9 cellular contexts compared by ENCODE assay signal in genomic region chrX:3811331-3812311, GRCh38.
DNase-seq lines count a peak whose midpoint lies in the region; ATAC-seq, FAIRE-seq and TF ChIP-seq lines count a peak whose summit lies in the region.
"Had no signal": no experiment of that assay in that cellular context is flagged by ENCODE, and none has a peak within 500 bp of the region (broad histone marks: within the 10 kb centered on the region; RNA-seq: fewer than 3 reads in every experiment).

No MANE protein-coding gene starts in this region.

- TF ChIP-seq RAD21 in GM12878 (IDR thresholded peaks at IDR 0.05; ENCODE audit: insufficient read depth, low read depth, low read length): peak; percentile 90
- TF ChIP-seq RAD21 in liver (IDR thresholded peaks at IDR 0.05): peak in 1 of 2 donors; percentile 83

- BruUV-seq in GM12878 (replicated peaks; lab: Mats Ljungman, UMichigan): no TSS peak

- peaks cover 12% of the 10 kb centered on the region for H3K79me1 ChIP-seq in trophoblast cell (ENCODE audit: low read length)

- H3K4me3 ChIP-seq in AG10803 (ENCODE audit: low read length) (peak overlapping the region; percentile 17; the same call in 1 of the 2 replicates), GM12878 (no peak overlapping the region; the same call in 1 of the 2 replicates), liver (ENCODE audit: low read depth in 1 of 3, low read length in 3 of 3) (no peak overlapping the region), thyroid gland (replicated peaks in 1 of 3) (no peak overlapping the region), trophoblast cell (ENCODE audit: low read depth, low read length) (no peak overlapping the region)
- H3K4me3 ChIP-seq: skin epidermis had no signal

- no peak overlapping the region for H4K12ac ChIP-seq in trophoblast cell (ENCODE audit: low read depth, low read length)

- H3K36me3 ChIP-seq in GM12878 (ENCODE audit: control insufficient read depth in 2 of 2, insufficient read depth in 2 of 2, low read length in 1 of 2) (no peaks in the 10 kb centered on the region), liver (ENCODE audit: control insufficient read depth in 4 of 4, insufficient read depth in 3 of 4, low read depth in 1 of 4, low read length in 3 of 4) (no peaks in the 10 kb centered on the region), thyroid gland (no peaks in the 10 kb centered on the region), trophoblast cell (ENCODE audit: control insufficient read depth in 1 of 2, insufficient read depth in 2 of 2, low read length in 2 of 2) (no peaks in the 10 kb centered on the region)

- H3K4me1 ChIP-seq in GM12878 (ENCODE audit: control insufficient read depth, insufficient read depth, low read length) (peaks cover 24% of the 10 kb centered on the region), liver (ENCODE audit: control insufficient read depth in 4 of 4, insufficient read depth in 4 of 4, low read length in 3 of 4) (peaks cover 0 to 2% (median under 1%) of the 10 kb centered on the region in 4 donors), thyroid gland (peaks cover 5 to 13% of the 10 kb centered on the region in 2 donors), trophoblast cell (ENCODE audit: control insufficient read depth in 1 of 2, insufficient read depth in 2 of 2, low read length in 2 of 2) (no peaks in the 10 kb centered on the region)

- H2BK12ac ChIP-seq in trophoblast cell (ENCODE audit: low read length): no peak overlapping the region

- H2AK5ac ChIP-seq in trophoblast cell (ENCODE audit: low read length): no peak overlapping the region

- TF ChIP-seq CTCF in AG10803 (conservative IDR thresholded peaks at IDR 0.05; ENCODE audit: low read length) (peak; percentile 65), GM12878 (IDR thresholded peaks at IDR 0.05 in 2 of 3, conservative IDR thresholded peaks at IDR 0.05 in 1 of 3; ENCODE audit: control insufficient read depth in 2 of 3, extremely low read depth in 1 of 3, insufficient read depth in 1 of 3, low read depth in 3 of 3, low read length in 3 of 3) (peak; percentile 59 to 86 (median 75); a peak in 5 of 6 replicates), liver (IDR thresholded peaks at IDR 0.05; ENCODE audit: low read depth, low read length, missing input control) (peak; percentile 27), thyroid gland (IDR thresholded peaks at IDR 0.05) (peak in 4 of 6 experiments; percentile 54 to 68 (median 62))

- H3K9ac ChIP-seq in GM12878 (ENCODE audit: control insufficient read depth, insufficient read depth, low read length) (no peak overlapping the region), liver (ENCODE audit: low read depth in 1 of 2, low read length in 2 of 2) (no peak overlapping the region), trophoblast cell (ENCODE audit: low read length) (no peak overlapping the region)

- H3K4me2 ChIP-seq in GM12878 (ENCODE audit: control insufficient read depth, insufficient read depth) (peak overlapping the region; percentile 69), trophoblast cell (ENCODE audit: low read length) (no peak overlapping the region)

- CTCF ChIA-PET in GM12878 (lab: Yijun Ruan, JAX): interaction anchor here (0.6 to 1.5 kb wide), 21 partner anchors 10 to 776 kb away, joined by 3 to 44 read pairs (median 5); no protein-coding TSS in a partner anchor

- H2AFZ ChIP-seq in GM12878 (ENCODE audit: control insufficient read depth, low read depth, low read length) (peak overlapping the region; percentile 17; the same call in 1 of the 2 replicates), trophoblast cell (ENCODE audit: insufficient read depth, low read length, poor library complexity) (no peak overlapping the region)

- SMC1A ChIA-PET in GM12878 (lab: Charles Lee; ENCODE audit: uncharacterized antibody, unreplicated experiment): interaction anchor here (0.7 to 1.5 kb wide), 12 partner anchors 8 to 173 kb away, joined by 3 to 24 read pairs (median 4); partner anchors contain the start of gene PRKX

- no peak overlapping the region for H4K8ac ChIP-seq in trophoblast cell (ENCODE audit: low read depth, low read length)

- H3K4ac ChIP-seq in trophoblast cell (ENCODE audit: low read depth, low read length): no peak overlapping the region

- in situ Hi-C loops in SK-MEL-5 (cut with HindIII; ENCODE audit: low pct_unique_long_range_greater_than_20kb, low sequenced_read_pairs): no loop called here
- in situ Hi-C loops in GM12878 (cut with MboI): loop anchor here (5.0 to 25.0 kb wide), 5 partner anchors 99 to 1851 kb away; partner anchors contain the start of genes ARSF and PRKX

- H3K79me2 ChIP-seq in GM12878 (ENCODE audit: control insufficient read depth, insufficient read depth, low read length): peaks cover 5% of the 10 kb centered on the region
- peaks cover 4% of the 10 kb centered on the region for H3K79me2 ChIP-seq in trophoblast cell (ENCODE audit: control insufficient read depth, insufficient read depth, low read length, poor library complexity)

- H3K18ac ChIP-seq in trophoblast cell (ENCODE audit: low read length): no peak overlapping the region

- peak; percentile 50 for DNase-seq in AG10803 (ENCODE audit: low read depth)
- DNase-seq in SK-MEL-5 (ENCODE audit: low read depth, low spot score): peak; percentile 62
- DNase-seq in GM12878 (ENCODE audit: low read depth, low spot score): peak; percentile 84
- peak in 1 of 2 donors; percentile 31 for DNase-seq in thyroid gland
- no peak for DNase-seq in trophoblast cell

- 15% methylated on average over 14 of the region's 16 CpGs for whole genome bisulfite sequencing in GM12878 (ENCODE audit: insufficient coverage, insufficient replicate concordance, low lambda C conversion rate, missing lambda C conversion rate)
- WGBS in liver: 73% methylated on average over 16 of the region's 16 CpGs
- WGBS in thyroid gland, 2 donors: 28 to 67% methylated on average over 15 to 16 of the region's 16 CpGs
- no CpG with 5 or more reads among the region's 16 CpGs for WGBS in trophoblast cell (ENCODE audit: extremely low coverage, insufficient coverage, insufficient read length)

- H3K27ac ChIP-seq in GM12878 (ENCODE audit: control insufficient read depth, insufficient read depth) (peak overlapping the region; percentile 39), liver (ENCODE audit: low read depth in 1 of 2, low read length in 2 of 2) (no peak overlapping the region), thyroid gland (no peak overlapping the region), trophoblast cell (ENCODE audit: low read depth, low read length) (no peak overlapping the region)
- H3K27ac ChIP-seq: skin epidermis had no signal

- TF ChIP-seq EP300 in GM12878 (IDR thresholded peaks at IDR 0.05; ENCODE audit: borderline replicate concordance in 1 of 2, control insufficient read depth in 1 of 2, low read depth in 2 of 2, low read length in 2 of 2): peak; percentile 40 to 72; a peak in 3 of 4 replicates

- H3K9me3 ChIP-seq in GM12878 (replicated peaks; ENCODE audit: control insufficient read depth, insufficient read depth, low read length): no peaks in the 10 kb centered on the region
- no peaks in the 10 kb centered on the region for H3K9me3 ChIP-seq in liver (ENCODE audit: control insufficient read depth in 4 of 4, low read length in 3 of 4)
- no peaks in the 10 kb centered on the region for H3K9me3 ChIP-seq in thyroid gland
- H3K9me3 ChIP-seq in trophoblast cell (ENCODE audit: insufficient read depth, low read depth, low read length): no peaks in the 10 kb centered on the region

- H3K27me3 ChIP-seq in GM12878 (replicated peaks in 1 of 2; ENCODE audit: control insufficient read depth in 2 of 2, insufficient read depth in 2 of 2, low read length in 1 of 2) (0 out of 4 replicates have a peak, but pooled peaks cover under 1 to 2% of the 10 kb centered on the region in 2 experiments), liver (ENCODE audit: control insufficient read depth in 4 of 4, insufficient read depth in 4 of 4, low read length in 3 of 4) (peaks cover 0 to 2% (median 0%) of the 10 kb centered on the region in 4 donors), thyroid gland (no peaks in the 10 kb centered on the region), trophoblast cell (ENCODE audit: insufficient read depth, low read length) (no peaks in the 10 kb centered on the region)

- no peak overlapping the region for H3K14ac ChIP-seq in trophoblast cell (ENCODE audit: low read length)

- H4K20me1 ChIP-seq in GM12878 (ENCODE audit: control insufficient read depth, insufficient read depth): no peaks in the 10 kb centered on the region

- RAD21 ChIA-PET in GM12878 (lab: Charles Lee; ENCODE audit: unreplicated experiment): interaction anchor here (0.6 to 1.8 kb wide), 9 partner anchors 10 to 930 kb away, joined by 3 to 34 read pairs (median 3); no protein-coding TSS in a partner anchor

- H4K91ac ChIP-seq in trophoblast cell (ENCODE audit: low read depth, low read length): no peak overlapping the region

- H2BK120ac ChIP-seq in trophoblast cell (ENCODE audit: insufficient read depth, low read length, poor library complexity): no peak overlapping the region

- H2BK5ac ChIP-seq in trophoblast cell (ENCODE audit: low read depth, low read length, poor library complexity): no peak overlapping the region

- no peak overlapping the region for H3K23ac ChIP-seq in trophoblast cell (ENCODE audit: low read length)

- intact Hi-C loops in GM12878 (cut with micrococcal nuclease; ENCODE audit: unreplicated experiment) (loop anchor here (1.0 to 5.0 kb wide), 4 partner anchors 98 to 777 kb away; partner anchors contain the start of gene PRKX), thyroid gland (cut with DNase I) (loop anchor here (5.0 to 10.0 kb wide), 3 partner anchors 97 to 877 kb away; partner anchors contain the start of gene PRKX)

- POLR2A ChIA-PET in GM12878 (lab: Charles Lee): interaction anchor here (0.5 kb wide), 1 partner anchor 163 kb away, joined by 3 read pairs; no protein-coding TSS in a partner anchor

- peak; percentile 30 for ATAC-seq in GM18517 (IDR thresholded peaks at IDR 0.05; ENCODE audit: unreplicated experiment)
- ATAC-seq in HG03558 (IDR thresholded peaks at IDR 0.05; ENCODE audit: extremely low read depth, unreplicated experiment): peak; percentile 13
- ATAC-seq in GM12878: peak; percentile 22

- TF ChIP-seq POLR2A in GM12878 (IDR thresholded peaks at IDR 0.05; ENCODE audit: low read depth, low read length) (no peak), thyroid gland (IDR thresholded peaks at IDR 0.05) (no peak)

- FAIRE-seq in GM12878 (lab: Jason Lieb, UNC): peak; percentile 90

TF ChIP-seq in GM12878, 131 proteins besides CTCF, POLR2A, EP300 and RAD21 (continues in another document):
- TF ChIP-seq BACH1 (IDR thresholded peaks at IDR 0.05; ENCODE audit: borderline replicate concordance) (peak; percentile 31; the same call in 1 of the 2 replicates), MEF2A (IDR thresholded peaks at IDR 0.05; ENCODE audit: insufficient read depth, low read depth, low read length) (peak; percentile 79), ZNF217 (IDR thresholded peaks at IDR 0.05) (no peak; the same call in 1 of the 2 replicates)

TF ChIP-seq in liver, 16 proteins besides CTCF, POLR2A, EP300 and RAD21 (continues in another document):
- TF ChIP-seq HNF4G (IDR thresholded peaks at IDR 0.05): no peak

Comparison
In these comparisons a context has a peak if more than half of its experiments do, and no peak if none do; other contexts are left out.
1. DNase-seq: peak in AG10803 (single experiment), SK-MEL-5 (single experiment) and GM12878 (single experiment); none in trophoblast cell (0 of 2).
2. Peak in every context shown above with its lines, with median percentiles within 50 percentile points of each other: CTCF ChIP-seq and ATAC-seq.